Comparison of ENCODE assay signal across 23 cellular contexts in genomic region chr7:42454006-42454405, GRCh38.
DNase-seq lines count a peak whose midpoint lies in the region; ATAC-seq and TF ChIP-seq lines count a peak whose summit lies in the region.
"Had no signal": no experiment of that assay in that cellular context is flagged by ENCODE, and none has a peak within 500 bp of the region (broad histone marks: within the 10 kb centered on the region; RNA-seq: fewer than 3 reads in every experiment).

No MANE protein-coding gene starts in this region.

- ATAC-seq in activated CD4-positive, alpha-beta T cell treated with anti-CD3 and anti-CD28 coated beads for 36 hours: no peak
- no peak for ATAC-seq in activated T-helper 17 cell treated with anti-CD3 and anti-CD28 coated beads, Interleukin-2, amount 50 U/mL, for 72 hours (replicated peaks)
- ATAC-seq in GM18867 (IDR thresholded peaks at IDR 0.05; ENCODE audit: unreplicated experiment) (no peak), HG03460 (IDR thresholded peaks at IDR 0.05; ENCODE audit: unreplicated experiment) (no peak)
- ATAC-seq: foreskin keratinocyte; left colon; naive thymus-derived CD8-positive, alpha-beta T cell had no signal

- H3K36me3 ChIP-seq in rectal smooth muscle tissue (ENCODE audit: control insufficient read depth, insufficient read depth, low read length): no peaks in the 10 kb centered on the region
- H3K36me3 ChIP-seq: upper lobe of left lung had no signal

- H3K27me3 Mint-ChIP-seq in activated CD4-positive, alpha-beta T cell treated with anti-CD3 and anti-CD28 coated beads for 36 hours: peaks cover 4% of the 10 kb centered on the region
- peaks cover 3% of the 10 kb centered on the region for H3K27me3 Mint-ChIP-seq in activated T-helper 17 cell treated with anti-CD3 and anti-CD28 coated beads, Interleukin-2, amount 50 U/mL, for 72 hours
- H3K27me3 Mint-ChIP-seq: activated CD4-positive, alpha-beta T cell treated with anti-CD3 and anti-CD28 coated beads, Interleukin-2, amount 10 ng/mL, durations not matched to agents 24 days and 14 days; central memory CD8-positive, alpha-beta T cell; IgD-negative memory B cell had no signal

- CTCF ChIA-PET in activated CD4-positive, alpha-beta T cell treated with anti-CD3 and anti-CD28 coated beads for 36 hours (lab: Charles Lee): interaction anchor here (0.6 kb wide), 1 partner anchor 52 kb away, joined by 3 read pairs; no protein-coding TSS in a partner anchor

- no peak overlapping the region for H3K4me3 Mint-ChIP-seq in activated CD4-positive, alpha-beta T cell treated with anti-CD3 and anti-CD28 coated beads for 36 hours
- H3K4me3 Mint-ChIP-seq in activated T-helper 17 cell treated with anti-CD3 and anti-CD28 coated beads, Interleukin-2, amount 50 U/mL, for 72 hours: no peak overlapping the region
- H3K4me3 Mint-ChIP-seq: activated CD4-positive, alpha-beta T cell treated with anti-CD3 and anti-CD28 coated beads, Interleukin-2, amount 10 ng/mL, durations not matched to agents 24 days and 14 days; central memory CD8-positive, alpha-beta T cell; naive thymus-derived CD8-positive, alpha-beta T cell had no signal

- intact Hi-C loops in activated CD4-positive, alpha-beta T cell treated with anti-CD3 and anti-CD28 coated beads for 36 hours (cut with DNase I, micrococcal nuclease): no loop called here

- POLR2A ChIA-PET in activated CD4-positive, alpha-beta T cell treated with anti-CD3 and anti-CD28 coated beads for 36 hours (lab: Charles Lee): no interaction called here

- TF ChIP-seq CTCF in AG09319 (IDR thresholded peaks at IDR 0.05; ENCODE audit: low read depth, low read length) (no peak), fibroblast of mammary gland (conservative IDR thresholded peaks at IDR 0.05; ENCODE audit: control insufficient read depth, insufficient read depth, low read depth, low read length) (no peak)

- H3K36me3 Mint-ChIP-seq in activated CD4-positive, alpha-beta T cell treated with anti-CD3 and anti-CD28 coated beads for 36 hours (ENCODE audit: low read depth): no peaks in the 10 kb centered on the region
- no peaks in the 10 kb centered on the region for H3K36me3 Mint-ChIP-seq in activated T-helper 17 cell treated with anti-CD3 and anti-CD28 coated beads, Interleukin-2, amount 50 U/mL, for 72 hours (ENCODE audit: low read depth)
- H3K36me3 Mint-ChIP-seq: CD14-positive monocyte; IgD-negative memory B cell; naive thymus-derived CD8-positive, alpha-beta T cell had no signal

- no peak overlapping the region for H3K27ac Mint-ChIP-seq in activated CD4-positive, alpha-beta T cell treated with anti-CD3 and anti-CD28 coated beads for 36 hours
- H3K27ac Mint-ChIP-seq in activated T-helper 17 cell treated with anti-CD3 and anti-CD28 coated beads, Interleukin-2, amount 50 U/mL, for 72 hours: no peak overlapping the region
- H3K27ac Mint-ChIP-seq: activated CD4-positive, alpha-beta T cell treated with anti-CD3 and anti-CD28 coated beads, Interleukin-2, amount 10 ng/mL, durations not matched to agents 24 days and 14 days; IgD-negative memory B cell; naive thymus-derived CD8-positive, alpha-beta T cell had no signal

- H3K27me3 ChIP-seq in rectal smooth muscle tissue (ENCODE audit: control insufficient read depth, insufficient read depth, low read length): no peaks in the 10 kb centered on the region
- H3K27me3 ChIP-seq: foreskin keratinocyte, upper lobe of left lung had no signal

- no peak overlapping the region for H3K9ac ChIP-seq in rectal smooth muscle tissue (ENCODE audit: low read length)
- H3K9ac ChIP-seq: parathyroid adenoma had no signal

- H3K4me1 Mint-ChIP-seq in activated CD4-positive, alpha-beta T cell treated with anti-CD3 and anti-CD28 coated beads for 36 hours: peaks cover 2% of the 10 kb centered on the region
- no peaks in the 10 kb centered on the region for H3K4me1 Mint-ChIP-seq in activated T-helper 17 cell treated with anti-CD3 and anti-CD28 coated beads, Interleukin-2, amount 50 U/mL, for 72 hours
- H3K4me1 Mint-ChIP-seq: activated CD4-positive, alpha-beta T cell treated with anti-CD3 and anti-CD28 coated beads, Interleukin-2, amount 10 ng/mL, durations not matched to agents 24 days and 14 days; CD14-positive monocyte; central memory CD8-positive, alpha-beta T cell; naive thymus-derived CD8-positive, alpha-beta T cell had no signal

- H3K27ac ChIP-seq in rectal smooth muscle tissue (ENCODE audit: low read depth, low read length): peak overlapping the region; percentile 68
- H3K27ac ChIP-seq: foreskin keratinocyte, parathyroid adenoma, upper lobe of left lung had no signal

- H3K4me1 ChIP-seq in rectal smooth muscle tissue (ENCODE audit: control insufficient read depth, insufficient read depth, low read length): peaks cover 20% of the 10 kb centered on the region
- H3K4me1 ChIP-seq: foreskin keratinocyte, parathyroid adenoma, upper lobe of left lung had no signal

- DNase-seq in AG09319 (ENCODE audit: extremely low read depth, low read depth) (peak; percentile 23), NCI-H82 treated with DMSO at 0.1 percent for 48 hours (lab: John Stamatoyannopoulos, UW; ENCODE audit: unreplicated experiment) (peak; percentile 13), fibroblast of mammary gland (ENCODE audit: low read depth) (peak; percentile 15)
- no peak for DNase-seq in activated CD4-positive, alpha-beta T cell treated with anti-CD3 and anti-CD28 coated beads for 36 hours
- DNase-seq: activated CD4-positive, alpha-beta T cell treated with anti-CD3 and anti-CD28 coated beads, Interleukin-2, amount 10 ng/mL, durations not matched to agents 24 days and 14 days; activated naive CD4-positive, alpha-beta T cell treated with anti-CD3 and anti-CD28 coated beads, Interleukin-2, amount 50 U/mL, for 16 hours; activated T-cell treated with anti-CD3 and anti-CD28 coated beads, Interleukin-2, amount 50 U/mL, for 48 hours; anterior cingulate cortex; EL; foreskin keratinocyte; left colon; naive thymus-derived CD8-positive, alpha-beta T cell; NCI-H1105; NCI-H1930; upper lobe of left lung had no signal

- H3K4me3 ChIP-seq in fibroblast of mammary gland (ENCODE audit: control insufficient read depth, low read depth, low read length) (no peak overlapping the region), rectal smooth muscle tissue (ENCODE audit: low read length) (no peak overlapping the region)
- H3K4me3 ChIP-seq: upper lobe of left lung had no signal

- peaks cover 2% of the 10 kb centered on the region for H3K9me3 Mint-ChIP-seq in activated CD4-positive, alpha-beta T cell treated with anti-CD3 and anti-CD28 coated beads for 36 hours (ENCODE audit: low read depth)
- H3K9me3 Mint-ChIP-seq in activated T-helper 17 cell treated with anti-CD3 and anti-CD28 coated beads, Interleukin-2, amount 50 U/mL, for 72 hours: no peaks in the 10 kb centered on the region
- H3K9me3 Mint-ChIP-seq: activated CD4-positive, alpha-beta T cell treated with anti-CD3 and anti-CD28 coated beads, Interleukin-2, amount 10 ng/mL, durations not matched to agents 24 days and 14 days had no signal
